ENCODE assay signal across 14 cellular contexts in the genomic region with DNA sequence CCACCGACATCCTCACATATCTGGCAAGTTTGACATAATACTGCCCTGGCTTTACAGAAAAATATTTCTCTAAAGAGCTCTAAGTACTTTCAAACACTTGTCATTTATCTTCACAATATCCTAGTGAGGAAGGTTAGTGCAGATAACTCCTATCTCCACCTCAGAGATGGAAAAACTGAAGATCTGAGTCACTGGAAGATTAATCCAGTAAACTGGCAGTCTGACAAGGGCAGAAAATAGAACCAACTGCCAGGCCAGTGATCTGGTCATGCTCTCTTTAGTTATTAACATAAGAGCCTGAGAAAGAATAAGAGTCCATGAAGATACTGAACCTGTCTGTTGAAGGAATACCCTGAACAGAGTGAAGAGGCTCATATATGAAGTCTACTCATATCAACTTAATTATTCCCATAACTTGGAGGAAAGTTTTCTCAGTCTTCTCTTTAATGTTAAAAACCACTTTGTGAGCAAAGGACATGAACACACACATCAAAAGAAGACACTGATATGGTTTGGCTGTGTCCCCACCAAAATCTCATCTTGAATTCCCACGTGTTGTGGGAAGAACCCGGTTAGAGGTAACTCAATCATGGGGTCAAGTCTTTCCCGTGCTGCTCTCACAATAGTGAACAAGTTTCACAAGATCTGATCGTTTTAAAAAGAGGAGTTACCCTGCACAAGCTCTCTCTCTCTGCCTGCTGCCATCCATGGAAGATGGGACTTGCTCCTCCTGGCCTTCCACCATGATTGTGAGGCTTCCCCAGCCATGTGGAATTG.
A peak's percentile ranks its signal among the peaks of the same experiment; 100 is the strongest.
DNase-seq lines count a peak whose midpoint lies in the region; ATAC-seq, FAIRE-seq and TF ChIP-seq lines count a peak whose summit lies in the region.
"Had no signal": no experiment of that assay in that cellular context is flagged by ENCODE, and none has a peak within 500 bp of the region (broad histone marks: within the 10 kb centered on the region; RNA-seq: fewer than 3 reads in every experiment).

No MANE protein-coding gene starts in this region.

- peak overlapping the region; percentile 17 for H4K8ac ChIP-seq in neuronal stem cell (ENCODE audit: low read depth, low read length)

- FAIRE-seq in GM12892 (lab: Jason Lieb, UNC) = no peak
- FAIRE-seq: D721Med had no signal

- H3K9me3 ChIP-seq in SK-N-SH (no peaks in the 10 kb centered on the region), fibroblast of lung (ENCODE audit: control insufficient read depth, insufficient read depth, low read depth, low read length) (no peaks in the 10 kb centered on the region), neuronal stem cell (replicated peaks in 1 of 2; ENCODE audit: control insufficient read depth in 2 of 2, insufficient read depth in 1 of 2, low read depth in 1 of 2, low read length in 2 of 2) (peaks cover 0 to 1% of the 10 kb centered on the region in 2 donors)
- H3K9me3 ChIP-seq: body of pancreas, spleen had no signal

- no peak overlapping the region for H2BK5ac ChIP-seq in neuronal stem cell (ENCODE audit: low read length)

- H2BK15ac ChIP-seq in neuronal stem cell (ENCODE audit: low read length) = no peak overlapping the region

- ATAC-seq in HG03097 (IDR thresholded peaks at IDR 0.05; ENCODE audit: low FRiP score, unreplicated experiment) = no peak
- ATAC-seq: body of pancreas, T-cell had no signal

- CTCF ChIA-PET in SK-N-SH (lab: Yijun Ruan, JAX) = no interaction called here

- H2AFZ ChIP-seq in SK-N-SH (ENCODE audit: low read depth) = no peak overlapping the region
- H2AFZ ChIP-seq in fibroblast of lung (ENCODE audit: low read length) = no peak overlapping the region
- no peak overlapping the region for H2AFZ ChIP-seq in neuronal stem cell (ENCODE audit: low read length)

- no peaks in the 10 kb centered on the region for H3K27me3 ChIP-seq in SK-N-SH (ENCODE audit: insufficient read depth)
- H3K27me3 ChIP-seq in fibroblast of lung (ENCODE audit: control insufficient read depth, insufficient read depth, low read length) = no peaks in the 10 kb centered on the region
- no peaks in the 10 kb centered on the region for H3K27me3 ChIP-seq in neuronal stem cell (ENCODE audit: control insufficient read depth in 3 of 3, insufficient read depth in 3 of 3, low read depth in 1 of 3, low read length in 3 of 3)
- H3K27me3 ChIP-seq: body of pancreas, spleen had no signal

- peaks cover 3 to 13% of the 10 kb centered on the region in 2 experiments; a peak in 2 of 4 replicates for H3K4me1 ChIP-seq in SK-N-SH (ENCODE audit: control insufficient read depth in 1 of 2, insufficient read depth in 2 of 2, low read depth in 1 of 2, low read length in 1 of 2)
- H3K4me1 ChIP-seq in fibroblast of lung (ENCODE audit: control insufficient read depth, extremely low read depth, insufficient read depth, low read length) = no peaks in the 10 kb centered on the region
- H3K4me1 ChIP-seq in neuronal stem cell (ENCODE audit: control insufficient read depth in 2 of 2, insufficient read depth in 1 of 2, low read depth in 1 of 2, low read length in 2 of 2) = no peaks in the 10 kb centered on the region
- H3K4me1 ChIP-seq: spleen had no signal

- no peak overlapping the region for H3K9ac ChIP-seq in SK-N-SH
- no peak overlapping the region for H3K9ac ChIP-seq in fibroblast of lung (ENCODE audit: insufficient read depth, low read length)
- no peak overlapping the region for H3K9ac ChIP-seq in neuronal stem cell (ENCODE audit: low read depth, low read length, poor library complexity)

- no peak overlapping the region for H3K18ac ChIP-seq in neuronal stem cell (ENCODE audit: low read length)

- no peak overlapping the region for H3K4me3 ChIP-seq in SK-N-SH (ENCODE audit: low read depth in 2 of 2, low read length in 1 of 2)
- H3K4me3 ChIP-seq in fibroblast of lung (replicated peaks in 1 of 4; ENCODE audit: control extremely low read depth in 1 of 4, insufficient read depth in 1 of 4, low read depth in 3 of 4, low read length in 4 of 4) = no peak overlapping the region
- H3K4me3 ChIP-seq in neuronal stem cell (ENCODE audit: low read length in 2 of 2) = no peak overlapping the region
- H3K4me3 ChIP-seq: body of pancreas, spleen had no signal

- TF ChIP-seq EP300 in SK-N-SH (IDR thresholded peaks at IDR 0.05; ENCODE audit: borderline replicate concordance in 1 of 2, low read depth in 1 of 2, low read length in 1 of 2) = peak in 1 of 2 experiments; percentile 85; a peak in 1 of 4 replicates

- H4K20me1 ChIP-seq in SK-N-SH (ENCODE audit: insufficient read depth) (no peaks in the 10 kb centered on the region; the same call in 1 of the 2 replicates), fibroblast of lung (ENCODE audit: control insufficient read depth, extremely low read depth, insufficient read depth, low read length) (no peaks in the 10 kb centered on the region)

- H3K4me2 ChIP-seq in SK-N-SH (peak overlapping the region; percentile 7; the same call in 1 of the 2 replicates), fibroblast of lung (ENCODE audit: extremely low read depth, insufficient read depth, low read length) (no peak overlapping the region), neuronal stem cell (ENCODE audit: insufficient read depth, low read length, poor library complexity, severe bottlenecking) (no peak overlapping the region)

- H3K4ac ChIP-seq in neuronal stem cell (ENCODE audit: low read length) = no peak overlapping the region

- TF ChIP-seq POLR2A in GM12892 (IDR thresholded peaks at IDR 0.05; ENCODE audit: low read depth, low read length) = no peak

- no peak overlapping the region for H3K23ac ChIP-seq in neuronal stem cell (ENCODE audit: low read depth, low read length, poor library complexity)

- WGBS in SK-N-SH (ENCODE audit: low lambda C conversion rate) = 73% methylated on average over 5 of the region's 5 CpGs
- no CpG with 5 or more reads among the region's 5 CpGs for WGBS in neuronal stem cell (ENCODE audit: extremely low coverage in 2 of 2, insufficient read length in 2 of 2, insufficient replicate concordance in 1 of 2), 2 donors

- H3K79me2 ChIP-seq in SK-N-SH (ENCODE audit: insufficient read depth) (peaks cover 7% of the 10 kb centered on the region), fibroblast of lung (ENCODE audit: control insufficient read depth, insufficient read depth, low read length) (no peaks in the 10 kb centered on the region)

- H4K91ac ChIP-seq in neuronal stem cell (ENCODE audit: low read depth, low read length, poor library complexity) = no peak overlapping the region

- H3K27ac ChIP-seq in SK-N-SH (ENCODE audit: low read depth in 2 of 2, low read length in 1 of 2) (peak overlapping the region; percentile 18 to 76), fibroblast of lung (ENCODE audit: insufficient read depth, low read length) (no peak overlapping the region), neuronal stem cell (replicated peaks; ENCODE audit: low read length) (no peak overlapping the region)
- H3K27ac ChIP-seq: body of pancreas, spleen had no signal

- no peaks in the 10 kb centered on the region for H3K9me2 ChIP-seq in SK-N-SH

- no peak for TF ChIP-seq CTCF in SK-N-SH (IDR thresholded peaks at IDR 0.05)
- TF ChIP-seq CTCF in fibroblast of lung (conservative IDR thresholded peaks at IDR 0.05 in 1 of 2, IDR thresholded peaks at IDR 0.05 in 1 of 2; ENCODE audit: low read depth in 1 of 2, low read length in 2 of 2) = no peak

- no peak overlapping the region for H2BK120ac ChIP-seq in neuronal stem cell (ENCODE audit: low read depth, low read length)

- no peak overlapping the region for H2AK5ac ChIP-seq in neuronal stem cell (ENCODE audit: low read depth, low read length)

- no peaks in the 10 kb centered on the region for H3K79me1 ChIP-seq in neuronal stem cell (ENCODE audit: low read depth, low read length)

- POLR2A ChIA-PET in SK-N-SH (lab: Yijun Ruan, JAX) = no interaction called here

- TF ChIP-seq RAD21 in SK-N-SH (IDR thresholded peaks at IDR 0.05; ENCODE audit: low read length) = no peak

- no peak overlapping the region for H3K14ac ChIP-seq in neuronal stem cell (ENCODE audit: low read length)

- DNase-seq in EL = peak; percentile 35
- peak; percentile 12 for DNase-seq in SK-N-SH
- DNase-seq in fibroblast of lung (ENCODE audit: low read depth in 2 of 2) = peak; percentile 51 to 76
- no peak for DNase-seq in neuronal stem cell (ENCODE audit: low spot score)
- DNase-seq in occipital lobe (lab: John Stamatoyannopoulos, UW) = no peak
- no peak for DNase-seq in NOMO-1 treated with dmso at 0.1 percent for 144 hours (lab: John Stamatoyannopoulos, UW; ENCODE audit: unreplicated experiment)
- no peak for DNase-seq in GM12892 (ENCODE audit: insufficient read length)
- DNase-seq: body of pancreas, midbrain, NCI-H526 treated with DMSO at 0.1 percent for 48 hours, spleen, T-cell had no signal

- peaks cover 21% of the 10 kb centered on the region for H3F3A ChIP-seq in SK-N-SH (replicated peaks; ENCODE audit: insufficient read depth)

- no peak overlapping the region for H2BK12ac ChIP-seq in neuronal stem cell (ENCODE audit: low read length)

- H3K36me3 ChIP-seq in SK-N-SH (replicated peaks in 1 of 2; ENCODE audit: control insufficient read depth in 1 of 2, insufficient read depth in 2 of 2, low read length in 1 of 2) (peaks cover 31 to 46% of the 10 kb centered on the region in 2 experiments), fibroblast of lung (ENCODE audit: control insufficient read depth, insufficient read depth, low read length) (no peaks in the 10 kb centered on the region), neuronal stem cell (replicated peaks in 1 of 2; ENCODE audit: control insufficient read depth in 2 of 2, insufficient read depth in 2 of 2, low read length in 2 of 2) (peaks cover 15 to 47% of the 10 kb centered on the region in 2 donors)

TF ChIP-seq in SK-N-SH, 30 proteins besides CTCF, POLR2A, EP300 and RAD21 (continues in another document):
- TF ChIP-seq POLR2AphosphoS5 (IDR thresholded peaks at IDR 0.05; ENCODE audit: low read depth, low read length) (peak; percentile 51; the same call in 1 of the 2 replicates), YY1 (IDR thresholded peaks at IDR 0.05; ENCODE audit: low read depth) (no peak), EZH2phosphoT487 (IDR thresholded peaks at IDR 0.05; ENCODE audit: borderline replicate concordance, low read depth) (no peak), MEF2A (IDR thresholded peaks at IDR 0.05; ENCODE audit: borderline replicate concordance, low read depth) (peak; percentile 93)
- TF ChIP-seq, protein P1, sequence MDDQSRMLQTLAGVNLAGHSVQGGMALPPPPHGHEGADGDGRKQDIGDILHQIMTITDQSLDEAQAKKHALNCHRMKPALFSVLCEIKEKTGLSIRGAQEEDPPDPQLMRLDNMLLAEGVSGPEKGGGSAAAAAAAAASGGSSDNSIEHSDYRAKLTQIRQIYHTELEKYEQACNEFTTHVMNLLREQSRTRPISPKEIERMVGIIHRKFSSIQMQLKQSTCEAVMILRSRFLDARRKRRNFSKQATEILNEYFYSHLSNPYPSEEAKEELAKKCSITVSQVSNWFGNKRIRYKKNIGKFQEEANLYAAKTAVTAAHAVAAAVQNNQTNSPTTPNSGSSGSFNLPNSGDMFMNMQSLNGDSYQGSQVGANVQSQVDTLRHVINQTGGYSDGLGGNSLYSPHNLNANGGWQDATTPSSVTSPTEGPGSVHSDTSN (IDR thresholded peaks at IDR 0.05) = peak; percentile 90
- TF ChIP-seq, protein P2, sequence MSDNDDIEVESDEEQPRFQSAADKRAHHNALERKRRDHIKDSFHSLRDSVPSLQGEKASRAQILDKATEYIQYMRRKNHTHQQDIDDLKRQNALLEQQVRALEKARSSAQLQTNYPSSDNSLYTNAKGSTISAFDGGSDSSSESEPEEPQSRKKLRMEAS (IDR thresholded peaks at IDR 0.05; ENCODE audit: low read depth) = peak; percentile 22; the same call in 1 of the 2 replicates

Comparison
In these comparisons a context has a peak if more than half of its experiments do, and no peak if none do; other contexts are left out.
1. DNase-seq: peak in EL (single experiment), SK-N-SH (single experiment) and fibroblast of lung (2 of 2); none in neuronal stem cell (single experiment), occipital lobe (single experiment), NOMO-1 treated with dmso at 0.1 percent for 144 hours (single experiment) and GM12892 (single experiment).
2. H3K27ac ChIP-seq: peak in SK-N-SH (2 of 2); none in fibroblast of lung (single experiment) and neuronal stem cell (single experiment).